ENCODE assay signal across 9 cellular contexts in the genomic region with DNA sequence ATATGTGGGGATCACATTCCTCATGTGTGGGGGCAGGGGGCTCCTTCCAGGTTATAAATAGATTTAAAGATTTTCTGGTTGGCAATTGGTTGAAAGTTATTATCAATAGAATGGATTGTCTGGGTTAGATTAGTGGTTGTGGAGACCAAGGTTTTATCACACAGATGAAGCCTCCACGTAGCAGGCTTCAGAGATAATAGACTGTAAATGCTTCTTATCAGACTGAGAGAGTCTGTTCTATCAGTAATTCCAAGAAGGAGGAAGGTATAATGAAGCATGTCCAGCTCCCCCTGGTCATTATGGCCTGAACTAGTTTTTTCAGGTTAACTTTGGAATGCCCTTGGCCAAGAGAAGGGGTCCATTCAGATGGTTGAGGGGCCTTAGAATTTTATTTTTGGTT.
"Had no signal": no experiment of that assay in that cellular context is flagged by ENCODE, and none has a peak within 500 bp of the region (broad histone marks: within the 10 kb centered on the region; RNA-seq: fewer than 3 reads in every experiment).

No MANE protein-coding gene starts in this region.

- H2AFZ ChIP-seq: GM23248, GM23338 had no signal

- H3K9ac ChIP-seq: GM23248 had no signal

- ATAC-seq: GM23338, HCT116 had no signal

- H3K4me3 ChIP-seq: GM23248, GM23338, HAP-1 had no signal

- H3K36me3 ChIP-seq: HAP-1 had no signal

- H3K9me3 ChIP-seq: HAP-1 had no signal

- DNase-seq: GM23248, GOT3, H7, H9, HCEC 1CT, HFFc6 had no signal

- H3K4me2 ChIP-seq: GM23338 had no signal

- H3K27ac ChIP-seq: GM23248 had no signal

- H3K4me1 ChIP-seq: HAP-1 had no signal
